ENCODE assay signal across 11 cellular contexts in the genomic region with DNA sequence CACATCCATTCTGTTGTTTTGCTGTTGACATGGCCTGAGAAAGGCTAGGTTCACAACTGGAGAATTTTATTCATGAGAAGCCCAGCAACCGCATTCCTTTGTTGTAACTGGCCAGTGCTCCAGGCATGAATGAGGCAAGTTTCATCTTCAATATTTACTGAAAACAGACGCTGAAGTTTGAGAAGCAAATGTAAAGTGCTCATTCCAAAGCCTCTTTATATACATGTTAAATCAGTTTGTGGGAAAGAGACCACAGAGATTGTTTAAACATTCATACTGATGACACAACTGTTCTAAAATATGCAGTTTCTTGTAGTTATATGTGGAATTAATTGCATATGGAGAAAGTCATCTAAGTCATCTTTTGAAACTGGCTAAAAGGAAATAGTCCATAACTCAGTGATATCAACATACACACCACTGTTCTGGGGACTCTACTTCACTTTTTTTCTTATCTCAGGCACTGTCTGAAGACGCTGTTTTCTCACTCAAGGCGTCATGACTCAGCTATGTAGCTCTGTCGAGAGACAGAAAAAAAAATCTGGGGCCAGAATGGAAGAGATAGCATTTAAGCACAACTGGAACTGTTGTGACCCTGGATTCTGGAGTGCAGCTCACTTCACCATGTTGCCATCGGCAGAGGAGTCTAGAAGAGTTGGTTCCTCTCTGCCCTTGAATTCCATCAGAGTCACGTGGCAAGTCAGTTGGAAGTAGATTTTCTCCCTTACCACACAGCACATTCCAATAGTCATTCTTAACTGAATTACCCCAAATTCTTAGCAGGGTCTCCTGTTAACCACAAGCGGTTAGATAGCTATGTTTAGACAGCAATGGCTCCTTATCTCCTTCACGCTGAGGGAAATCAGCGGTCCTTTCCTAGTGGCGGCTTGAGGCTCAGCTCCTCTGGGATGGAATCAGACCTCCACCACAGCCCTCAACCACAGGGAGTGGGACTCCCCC.
DNase-seq lines count a peak whose midpoint lies in the region; ATAC-seq and TF ChIP-seq lines count a peak whose summit lies in the region.
"Had no signal": no experiment of that assay in that cellular context is flagged by ENCODE, and none has a peak within 500 bp of the region (broad histone marks: within the 10 kb centered on the region; RNA-seq: fewer than 3 reads in every experiment).

No MANE protein-coding gene starts in this region.

- H3F3A ChIP-seq in GM23338 (replicated peaks; ENCODE audit: low read depth) (no peaks in the 10 kb centered on the region), SK-N-SH (replicated peaks; ENCODE audit: insufficient read depth) (peaks cover 72% of the 10 kb centered on the region)

- H3K9me2 ChIP-seq in GM23338 (ENCODE audit: insufficient read depth), result peaks cover 9% of the 10 kb centered on the region
- no peaks in the 10 kb centered on the region for H3K9me2 ChIP-seq in SK-N-SH

- intact Hi-C loops in activated CD4-positive, alpha-beta memory T cell treated with anti-CD3 and anti-CD28 coated beads for 36 hours (cut with micrococcal nuclease), result no loop called here
- intact Hi-C loops in transverse colon (cut with DNase I; ENCODE audit: low total_unique reads), result no loop called here

- H3K9me3 Mint-ChIP-seq in GM23338, result no peaks in the 10 kb centered on the region
- H3K9me3 Mint-ChIP-seq in activated CD4-positive, alpha-beta memory T cell treated with anti-CD3 and anti-CD28 coated beads for 36 hours, result no peaks in the 10 kb centered on the region
- H3K9me3 Mint-ChIP-seq: activated B cell treated with CpG ODN at 0.5 μM for 24 hours; activated naive CD4-positive, alpha-beta T cell treated with anti-CD3 and anti-CD28 coated beads, Interleukin-2, amount 50 U/mL, for 72 hours had no signal

- no peaks in the 10 kb centered on the region for H3K36me3 Mint-ChIP-seq in GM23338 (ENCODE audit: low read depth)
- no peaks in the 10 kb centered on the region for H3K36me3 Mint-ChIP-seq in activated CD4-positive, alpha-beta memory T cell treated with anti-CD3 and anti-CD28 coated beads for 36 hours
- H3K36me3 Mint-ChIP-seq: activated naive CD4-positive, alpha-beta T cell treated with anti-CD3 and anti-CD28 coated beads, Interleukin-2, amount 50 U/mL, for 72 hours had no signal

- CTCF ChIA-PET in SK-N-SH (lab: Yijun Ruan, JAX), result interaction anchor here (1.0 to 1.5 kb wide), 2 partner anchors 9 to 37 kb away, joined by 3 to 4 read pairs; no protein-coding TSS in a partner anchor
- CTCF ChIA-PET in activated CD4-positive, alpha-beta memory T cell treated with anti-CD3 and anti-CD28 coated beads for 36 hours (lab: Charles Lee), result interaction anchor here (2.1 kb wide), 1 partner anchor 9 kb away, joined by 15 read pairs; no protein-coding TSS in a partner anchor

- DNase-seq in GM23338 (ENCODE audit: low spot score), result peak; percentile 26
- no peak for DNase-seq in SK-N-SH
- peak; percentile 91 for DNase-seq in fibroblast of pulmonary artery (ENCODE audit: low read depth)
- peak; percentile 70 for DNase-seq in renal cortical epithelial cell (ENCODE audit: low read depth)
- DNase-seq in activated CD4-positive, alpha-beta memory T cell treated with anti-CD3 and anti-CD28 coated beads for 36 hours, result no peak
- DNase-seq in transverse colon, result no peak
- DNase-seq in iPS-NIHi11 (ENCODE audit: low spot score), result no peak
- DNase-seq: activated B cell treated with CpG ODN at 0.5 μM for 24 hours, NCI-H774 had no signal

- no peaks in the 10 kb centered on the region for H4K20me1 ChIP-seq in GM23338 (replicated peaks; ENCODE audit: insufficient read depth)
- H4K20me1 ChIP-seq in SK-N-SH (ENCODE audit: insufficient read depth), result no peaks in the 10 kb centered on the region

- no peak overlapping the region for H3K4me2 ChIP-seq in GM23338
- peak overlapping the region; percentile 72 for H3K4me2 ChIP-seq in SK-N-SH

- H3K4me3 Mint-ChIP-seq in GM23338, result no peak overlapping the region
- H3K4me3 Mint-ChIP-seq in activated CD4-positive, alpha-beta memory T cell treated with anti-CD3 and anti-CD28 coated beads for 36 hours, result no peak overlapping the region
- H3K4me3 Mint-ChIP-seq: activated B cell treated with CpG ODN at 0.5 μM for 24 hours had no signal

- TF ChIP-seq CTCF in GM23338 (conservative IDR thresholded peaks at IDR 0.05; ENCODE audit: low read depth in 2 of 2) (no peak), SK-N-SH (IDR thresholded peaks at IDR 0.05) (peak; percentile 27; the same call in 1 of the 2 replicates), fibroblast of pulmonary artery (IDR thresholded peaks at IDR 0.05; ENCODE audit: low read length, missing control alignments) (peak; percentile 18), transverse colon (IDR thresholded peaks at IDR 0.05) (no peak)

- POLR2A ChIA-PET in SK-N-SH (lab: Yijun Ruan, JAX), result no interaction called here
- POLR2A ChIA-PET in activated CD4-positive, alpha-beta memory T cell treated with anti-CD3 and anti-CD28 coated beads for 36 hours (lab: Charles Lee), result no interaction called here

- H3K4me1 Mint-ChIP-seq in GM23338, result peaks cover 7% of the 10 kb centered on the region; the same call in 2 of the 3 replicates
- H3K4me1 Mint-ChIP-seq in activated CD4-positive, alpha-beta memory T cell treated with anti-CD3 and anti-CD28 coated beads for 36 hours (ENCODE audit: low read depth), result no peaks in the 10 kb centered on the region
- H3K4me1 Mint-ChIP-seq: activated B cell treated with CpG ODN at 0.5 μM for 24 hours had no signal

- peak in 1 of 2 experiments; percentile 85; a peak in 2 of 4 replicates for TF ChIP-seq EP300 in SK-N-SH (IDR thresholded peaks at IDR 0.05; ENCODE audit: borderline replicate concordance in 1 of 2, low read depth in 1 of 2, low read length in 1 of 2)
- no peak for TF ChIP-seq EP300 in transverse colon (IDR thresholded peaks at IDR 0.05; ENCODE audit: low read depth)

- H3K4me1 ChIP-seq in GM23338 (ENCODE audit: insufficient read depth) (peaks cover 8% of the 10 kb centered on the region; the same call in 1 of the 2 replicates), SK-N-SH (ENCODE audit: control insufficient read depth in 1 of 2, insufficient read depth in 2 of 2, low read depth in 1 of 2, low read length in 1 of 2) (peaks cover 0 to 71% of the 10 kb centered on the region in 2 experiments; a peak in 3 of 4 replicates), transverse colon (no peaks in the 10 kb centered on the region)

- H3K27ac ChIP-seq in GM23338 (ENCODE audit: low read depth) (no peak overlapping the region), SK-N-SH (ENCODE audit: low read depth in 2 of 2, low read length in 1 of 2) (peak overlapping the region; percentile 91 to 99), transverse colon (no peak overlapping the region)

- H2AFZ ChIP-seq in GM23338 (peak overlapping the region; percentile 75), SK-N-SH (ENCODE audit: low read depth) (no peak overlapping the region)

- H3K4me3 ChIP-seq in GM23338, result no peak overlapping the region
- H3K4me3 ChIP-seq in SK-N-SH (ENCODE audit: low read depth in 2 of 2, low read length in 1 of 2), result peak overlapping the region in 1 of 2 experiments; percentile 29; a peak in 2 of 4 replicates
- H3K4me3 ChIP-seq in fibroblast of pulmonary artery (replicated peaks; ENCODE audit: low read depth, low read length), result no peak overlapping the region
- H3K4me3 ChIP-seq in transverse colon, result no peak overlapping the region

- H3K36me3 ChIP-seq in GM23338 (ENCODE audit: insufficient read depth), result no peaks in the 10 kb centered on the region
- H3K36me3 ChIP-seq in SK-N-SH (replicated peaks in 1 of 2; ENCODE audit: control insufficient read depth in 1 of 2, insufficient read depth in 2 of 2, low read length in 1 of 2), result peaks cover 0 to 38% of the 10 kb centered on the region in 2 experiments
- H3K36me3 ChIP-seq in transverse colon, result no peaks in the 10 kb centered on the region

- H3K27me3 ChIP-seq in GM23338 (ENCODE audit: insufficient read depth) (no peaks in the 10 kb centered on the region), SK-N-SH (ENCODE audit: insufficient read depth) (no peaks in the 10 kb centered on the region), transverse colon (peaks cover 34% of the 10 kb centered on the region)

- in situ Hi-C loops in transverse colon (cut with MboI; ENCODE audit: low pct_ligation_motif_present in 1 of 4, low pct_unique_long_range_greater_than_20kb in 1 of 4, low sequenced_read_pairs in 3 of 4), result loop anchor here in 3 of 4 donors (25.0 kb wide), 2 partner anchors 421 to 521 kb away; no protein-coding TSS in a partner anchor

- H3K79me2 ChIP-seq in GM23338 (replicated peaks; ENCODE audit: insufficient read depth), result no peaks in the 10 kb centered on the region
- peaks cover 40% of the 10 kb centered on the region for H3K79me2 ChIP-seq in SK-N-SH (ENCODE audit: insufficient read depth)

- peaks cover 2% of the 10 kb centered on the region for H3K27me3 Mint-ChIP-seq in GM23338 (ENCODE audit: insufficient read depth, low read depth, poor library complexity)
- peaks cover 18% of the 10 kb centered on the region for H3K27me3 Mint-ChIP-seq in activated CD4-positive, alpha-beta memory T cell treated with anti-CD3 and anti-CD28 coated beads for 36 hours

- 14% methylated on average over 11 of the region's 11 CpGs for WGBS in SK-N-SH (ENCODE audit: low lambda C conversion rate)
- 33 to 63% methylated on average over 6 to 11 of the region's 11 CpGs for WGBS in transverse colon (ENCODE audit: low coverage in 1 of 2), 2 donors

- TF ChIP-seq RAD21 in SK-N-SH (IDR thresholded peaks at IDR 0.05; ENCODE audit: low read length), result no peak

- H3K27ac Mint-ChIP-seq in GM23338, result no peak overlapping the region
- H3K27ac Mint-ChIP-seq in activated CD4-positive, alpha-beta memory T cell treated with anti-CD3 and anti-CD28 coated beads for 36 hours, result no peak overlapping the region
- H3K27ac Mint-ChIP-seq: activated B cell treated with CpG ODN at 0.5 μM for 24 hours; activated naive CD4-positive, alpha-beta T cell treated with anti-CD3 and anti-CD28 coated beads, Interleukin-2, amount 50 U/mL, for 72 hours had no signal

- H3K9me3 ChIP-seq in SK-N-SH (no peaks in the 10 kb centered on the region), transverse colon (no peaks in the 10 kb centered on the region)

- peak overlapping the region; percentile 84 for H3K9ac ChIP-seq in SK-N-SH

- TF ChIP-seq POLR2A in transverse colon (IDR thresholded peaks at IDR 0.05), result no peak

- ATAC-seq in GM23338 (no peak; the same call in 2 of the 3 replicates), HG02642 (IDR thresholded peaks at IDR 0.05; ENCODE audit: poor library complexity, unreplicated experiment) (no peak)
- ATAC-seq: activated naive CD4-positive, alpha-beta T cell treated with anti-CD3 and anti-CD28 coated beads, Interleukin-2, amount 50 U/mL, for 72 hours had no signal

TF ChIP-seq in GM23338, 12 proteins besides CTCF, POLR2A, EP300 and RAD21 (continues in another document):
- TF ChIP-seq EZH2phosphoT487 (IDR thresholded peaks at IDR 0.05; ENCODE audit: unreplicated experiment), result no peak

TF ChIP-seq in SK-N-SH, 30 proteins besides CTCF, POLR2A, EP300 and RAD21 (continues in another document):
- TF ChIP-seq FOXM1 (IDR thresholded peaks at IDR 0.05; ENCODE audit: low read depth) (peak; percentile 71), SMC3 (IDR thresholded peaks at IDR 0.05; ENCODE audit: low read depth, low read length) (no peak), TEAD4 (IDR thresholded peaks at IDR 0.05; ENCODE audit: borderline replicate concordance, insufficient read depth) (peak; percentile 85), EZH2phosphoT487 (IDR thresholded peaks at IDR 0.05; ENCODE audit: borderline replicate concordance, low read depth) (no peak), RFX5 (IDR thresholded peaks at IDR 0.05; ENCODE audit: low read length) (no peak)

Comparison
In these comparisons a context has a peak if more than half of its experiments do, and no peak if none do; other contexts are left out.
1. DNase-seq: peak in GM23338 (single experiment), fibroblast of pulmonary artery (single experiment) and renal cortical epithelial cell (single experiment); none in SK-N-SH (single experiment), activated CD4-positive, alpha-beta memory T cell treated with anti-CD3 and anti-CD28 coated beads for 36 hours (single experiment), transverse colon (single experiment) and iPS-NIHi11 (single experiment).
2. H3K27ac ChIP-seq: peak in SK-N-SH (2 of 2); none in GM23338 (single experiment) and transverse colon (0 of 4).
3. CTCF ChIP-seq: peak in SK-N-SH (single experiment) and fibroblast of pulmonary artery (single experiment); none in GM23338 (0 of 2) and transverse colon (0 of 5).